ENCODE assay signal across 1 cellular context in the genomic region with DNA sequence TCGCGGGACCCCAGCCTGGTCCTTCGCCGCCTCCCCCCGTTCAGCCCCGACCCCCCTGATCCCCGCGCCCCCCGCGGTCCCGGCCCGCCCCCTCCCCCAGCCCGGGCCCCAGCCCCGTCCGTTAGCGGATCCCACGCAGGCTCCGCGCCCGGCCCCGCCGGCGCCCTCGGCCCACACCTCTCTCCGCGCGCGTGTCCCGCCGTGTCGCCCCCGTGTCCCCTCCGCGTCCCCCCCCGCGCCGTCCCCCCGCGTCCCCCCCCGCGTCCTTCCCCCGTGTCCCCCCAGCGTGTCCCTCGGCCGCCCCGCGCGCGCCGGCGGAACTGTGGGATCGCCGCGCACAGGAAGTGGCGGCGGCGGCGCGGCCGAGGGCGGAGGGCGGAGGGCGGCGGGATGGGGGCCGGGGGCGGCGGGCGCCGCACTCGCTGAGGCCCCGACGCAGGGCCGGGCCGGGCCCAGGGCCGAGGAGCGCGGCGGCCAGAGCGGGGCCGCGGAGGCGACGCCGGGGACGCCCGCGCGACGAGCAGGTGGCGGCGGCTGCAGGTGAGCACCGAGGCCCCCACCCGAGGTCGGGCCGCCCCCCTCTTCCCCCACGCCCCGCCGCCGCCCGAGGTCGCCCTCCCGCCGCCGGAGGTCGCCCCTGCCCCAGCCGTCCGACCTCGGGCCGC.
TF ChIP-seq lines count a peak whose summit lies in the region.

A gene with protein sequence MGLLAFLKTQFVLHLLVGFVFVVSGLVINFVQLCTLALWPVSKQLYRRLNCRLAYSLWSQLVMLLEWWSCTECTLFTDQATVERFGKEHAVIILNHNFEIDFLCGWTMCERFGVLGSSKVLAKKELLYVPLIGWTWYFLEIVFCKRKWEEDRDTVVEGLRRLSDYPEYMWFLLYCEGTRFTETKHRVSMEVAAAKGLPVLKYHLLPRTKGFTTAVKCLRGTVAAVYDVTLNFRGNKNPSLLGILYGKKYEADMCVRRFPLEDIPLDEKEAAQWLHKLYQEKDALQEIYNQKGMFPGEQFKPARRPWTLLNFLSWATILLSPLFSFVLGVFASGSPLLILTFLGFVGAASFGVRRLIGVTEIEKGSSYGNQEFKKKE (plus strand): TSS at position 418 of the 665 bp plus-strand sequence. CDS start 94,459 bp downstream, outside the sequence.

TF ChIP-seq in GM23338, 12 proteins besides CTCF, POLR2A, EP300 and RAD21 (continued from another document):
- TF ChIP-seq, protein P1, sequence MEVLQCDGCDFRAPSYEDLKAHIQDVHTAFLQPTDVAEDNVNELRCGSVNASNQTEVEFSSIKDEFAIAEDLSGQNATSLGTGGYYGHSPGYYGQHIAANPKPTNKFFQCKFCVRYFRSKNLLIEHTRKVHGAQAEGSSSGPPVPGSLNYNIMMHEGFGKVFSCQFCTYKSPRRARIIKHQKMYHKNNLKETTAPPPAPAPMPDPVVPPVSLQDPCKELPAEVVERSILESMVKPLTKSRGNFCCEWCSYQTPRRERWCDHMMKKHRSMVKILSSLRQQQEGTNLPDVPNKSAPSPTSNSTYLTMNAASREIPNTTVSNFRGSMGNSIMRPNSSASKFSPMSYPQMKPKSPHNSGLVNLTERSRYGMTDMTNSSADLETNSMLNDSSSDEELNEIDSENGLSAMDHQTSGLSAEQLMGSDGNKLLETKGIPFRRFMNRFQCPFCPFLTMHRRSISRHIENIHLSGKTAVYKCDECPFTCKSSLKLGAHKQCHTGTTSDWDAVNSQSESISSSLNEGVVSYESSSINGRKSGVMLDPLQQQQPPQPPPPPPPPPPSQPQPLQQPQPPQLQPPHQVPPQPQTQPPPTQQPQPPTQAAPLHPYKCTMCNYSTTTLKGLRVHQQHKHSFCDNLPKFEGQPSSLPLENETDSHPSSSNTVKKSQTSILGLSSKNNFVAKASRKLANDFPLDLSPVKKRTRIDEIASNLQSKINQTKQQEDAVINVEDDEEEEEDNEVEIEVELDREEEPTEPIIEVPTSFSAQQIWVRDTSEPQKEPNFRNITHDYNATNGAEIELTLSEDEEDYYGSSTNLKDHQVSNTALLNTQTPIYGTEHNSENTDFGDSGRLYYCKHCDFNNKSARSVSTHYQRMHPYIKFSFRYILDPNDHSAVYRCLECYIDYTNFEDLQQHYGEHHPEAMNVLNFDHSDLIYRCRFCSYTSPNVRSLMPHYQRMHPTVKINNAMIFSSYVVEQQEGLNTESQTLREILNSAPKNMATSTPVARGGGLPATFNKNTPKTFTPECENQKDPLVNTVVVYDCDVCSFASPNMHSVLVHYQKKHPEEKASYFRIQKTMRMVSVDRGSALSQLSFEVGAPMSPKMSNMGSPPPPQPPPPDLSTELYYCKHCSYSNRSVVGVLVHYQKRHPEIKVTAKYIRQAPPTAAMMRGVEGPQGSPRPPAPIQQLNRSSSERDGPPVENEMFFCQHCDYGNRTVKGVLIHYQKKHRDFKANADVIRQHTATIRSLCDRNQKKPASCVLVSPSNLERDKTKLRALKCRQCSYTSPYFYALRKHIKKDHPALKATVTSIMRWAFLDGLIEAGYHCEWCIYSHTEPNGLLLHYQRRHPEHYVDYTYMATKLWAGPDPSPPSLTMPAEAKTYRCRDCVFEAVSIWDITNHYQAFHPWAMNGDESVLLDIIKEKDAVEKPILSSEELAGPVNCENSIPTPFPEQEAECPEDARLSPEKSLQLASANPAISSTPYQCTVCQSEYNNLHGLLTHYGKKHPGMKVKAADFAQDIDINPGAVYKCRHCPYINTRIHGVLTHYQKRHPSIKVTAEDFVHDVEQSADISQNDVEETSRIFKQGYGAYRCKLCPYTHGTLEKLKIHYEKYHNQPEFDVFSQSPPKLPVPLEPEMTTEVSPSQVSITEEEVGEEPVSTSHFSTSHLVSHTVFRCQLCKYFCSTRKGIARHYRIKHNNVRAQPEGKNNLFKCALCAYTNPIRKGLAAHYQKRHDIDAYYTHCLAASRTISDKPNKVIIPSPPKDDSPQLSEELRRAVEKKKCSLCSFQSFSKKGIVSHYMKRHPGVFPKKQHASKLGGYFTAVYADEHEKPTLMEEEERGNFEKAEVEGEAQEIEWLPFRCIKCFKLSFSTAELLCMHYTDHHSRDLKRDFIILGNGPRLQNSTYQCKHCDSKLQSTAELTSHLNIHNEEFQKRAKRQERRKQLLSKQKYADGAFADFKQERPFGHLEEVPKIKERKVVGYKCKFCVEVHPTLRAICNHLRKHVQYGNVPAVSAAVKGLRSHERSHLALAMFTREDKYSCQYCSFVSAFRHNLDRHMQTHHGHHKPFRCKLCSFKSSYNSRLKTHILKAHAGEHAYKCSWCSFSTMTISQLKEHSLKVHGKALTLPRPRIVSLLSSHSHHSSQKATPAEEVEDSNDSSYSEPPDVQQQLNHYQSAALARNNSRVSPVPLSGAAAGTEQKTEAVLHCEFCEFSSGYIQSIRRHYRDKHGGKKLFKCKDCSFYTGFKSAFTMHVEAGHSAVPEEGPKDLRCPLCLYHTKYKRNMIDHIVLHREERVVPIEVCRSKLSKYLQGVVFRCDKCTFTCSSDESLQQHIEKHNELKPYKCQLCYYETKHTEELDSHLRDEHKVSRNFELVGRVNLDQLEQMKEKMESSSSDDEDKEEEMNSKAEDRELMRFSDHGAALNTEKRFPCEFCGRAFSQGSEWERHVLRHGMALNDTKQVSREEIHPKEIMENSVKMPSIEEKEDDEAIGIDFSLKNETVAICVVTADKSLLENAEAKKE (CRISPR knock-in tag; IDR thresholded peaks at IDR 0.05) = no peak
- TF ChIP-seq EZH2phosphoT487 (IDR thresholded peaks at IDR 0.05; ENCODE audit: unreplicated experiment) (no peak), ZNF331 (CRISPR knock-in tag; IDR thresholded peaks at IDR 0.05; ENCODE audit: low read depth) (no peak)
TF ChIP-seq in GM23338: peak in this region for 0.
